8 cellular contexts compared by ENCODE assay signal in the genomic region with DNA sequence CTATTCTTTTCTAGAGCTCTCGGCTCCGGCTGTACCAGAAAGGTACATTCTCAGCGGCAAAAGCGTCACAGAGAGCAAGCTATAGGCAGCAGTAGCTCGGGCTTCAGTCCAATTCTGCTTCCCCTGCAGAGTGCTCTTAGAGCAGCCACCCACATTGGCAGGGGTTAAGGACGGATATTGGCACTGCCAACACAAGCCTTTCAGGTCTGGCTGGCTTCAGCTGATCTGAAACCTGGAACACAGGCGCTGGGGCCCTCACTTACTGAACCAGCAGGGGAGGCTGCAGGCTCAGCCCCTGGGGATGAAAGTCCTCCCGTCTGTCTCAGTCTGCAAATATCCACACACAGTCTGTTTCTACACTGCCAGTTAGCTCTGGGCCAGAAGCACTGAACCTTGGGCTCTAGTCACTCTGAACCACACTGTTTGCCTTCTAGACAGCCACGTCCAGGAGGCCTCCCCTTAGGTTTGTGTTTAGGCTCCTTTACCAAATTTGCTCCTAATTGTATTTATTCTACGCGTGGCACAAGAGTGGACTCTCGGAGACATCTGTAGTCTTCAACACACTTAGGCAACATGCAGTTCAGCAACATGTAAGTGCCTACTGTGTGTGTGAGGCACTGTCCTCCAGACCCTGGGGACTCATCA. TPM values are rescaled to one million over a fixed set of nuclear protein-coding genes. Genes with fewer than 3 reads are reported as not detected.
DNase-seq lines count a peak whose midpoint lies in the region; ATAC-seq and TF ChIP-seq lines count a peak whose summit lies in the region.

No MANE protein-coding gene starts in this region.

- H3K4me1 ChIP-seq in DOHH2 (ENCODE audit: control insufficient read depth, low read length): peaks cover 16% of the 10 kb centered on the region

- H3K4me3 ChIP-seq in DOHH2 (ENCODE audit: low read length): no peak overlapping the region

- no peaks in the 10 kb centered on the region for H3K9me3 Mint-ChIP-seq in nephron progenitor cell
- no peaks in the 10 kb centered on the region for H3K9me3 Mint-ChIP-seq in activated T-helper 1 cell treated with anti-CD3 and anti-CD28 coated beads, Interleukin-12 subunit alpha, Interleukin-12 subunit beta, Interleukin-2, Interleukin-4 antibody, amounts not matched to agents 30 ng/mL and 10 ng/mL and 1 ng/mL, durations not matched to agents 14 hours and 24 hours and 36 hours

- no peaks in the 10 kb centered on the region for H3K27me3 ChIP-seq in DOHH2 (ENCODE audit: control insufficient read depth, low read length)

- no peaks in the 10 kb centered on the region for H3K36me3 ChIP-seq in DOHH2 (ENCODE audit: control insufficient read depth, low read length)

- ATAC-seq in esophagus mucosa (peak; percentile 93), HG03520 (IDR thresholded peaks at IDR 0.05; ENCODE audit: unreplicated experiment) (no peak)

- 0 out of 2 replicates have a peak, but pooled peaks cover 2% of the 10 kb centered on the region for H3F3A ChIP-seq in DOHH2 (ENCODE audit: control insufficient read depth, insufficient read depth)

- no peaks in the 10 kb centered on the region for H3K9me3 ChIP-seq in DOHH2 (ENCODE audit: control insufficient read depth, insufficient read depth, low read length)

- H3K4me1 Mint-ChIP-seq in nephron progenitor cell: peaks cover 24% of the 10 kb centered on the region
- peaks cover 41% of the 10 kb centered on the region for H3K4me1 Mint-ChIP-seq in activated T-helper 1 cell treated with anti-CD3 and anti-CD28 coated beads, Interleukin-12 subunit alpha, Interleukin-12 subunit beta, Interleukin-2, Interleukin-4 antibody, amounts not matched to agents 30 ng/mL and 10 ng/mL and 1 ng/mL, durations not matched to agents 14 hours and 24 hours and 36 hours (ENCODE audit: low read depth)

- DNase-seq in NCI-H2196 (lab: John Stamatoyannopoulos, UW; ENCODE audit: unreplicated experiment) (peak; percentile 58), nephron progenitor cell (no peak)
- no peak for DNase-seq in activated T-helper 1 cell treated with anti-CD3 and anti-CD28 coated beads, Interleukin-12 subunit alpha, Interleukin-12 subunit beta, Interleukin-2, Interleukin-4 antibody, amounts not matched to agents 30 ng/mL and 10 ng/mL and 1 ng/mL, durations not matched to agents 14 hours and 24 hours and 36 hours (ENCODE audit: low spot score)
- DNase-seq in stimulated activated CD4-positive, alpha-beta T cell treated with anti-CD3 and anti-CD28 coated beads, Interleukin-4, amount 100 ng/mL, for 4 hours: no peak
- DNase-seq in NK-92 treated with Interleukin-12 subunit alpha and Interleukin-12 subunit beta, amount 100 ng/mL, for 24 hours (lab: John Stamatoyannopoulos, UW): no peak

- H3K27me3 Mint-ChIP-seq in nephron progenitor cell (ENCODE audit: low read depth, poor library complexity): peaks cover 3% of the 10 kb centered on the region
- H3K27me3 Mint-ChIP-seq in activated T-helper 1 cell treated with anti-CD3 and anti-CD28 coated beads, Interleukin-12 subunit alpha, Interleukin-12 subunit beta, Interleukin-2, Interleukin-4 antibody, amounts not matched to agents 30 ng/mL and 10 ng/mL and 1 ng/mL, durations not matched to agents 14 hours and 24 hours and 36 hours (ENCODE audit: insufficient read depth): no peaks in the 10 kb centered on the region

- H3K9me2 ChIP-seq in DOHH2 (replicated peaks; ENCODE audit: control insufficient read depth, low read length): no peaks in the 10 kb centered on the region

- no peak overlapping the region for H3K27ac ChIP-seq in DOHH2 (ENCODE audit: low read depth, low read length)

- H3K79me2 ChIP-seq in DOHH2 (ENCODE audit: control insufficient read depth, low read length): no peaks in the 10 kb centered on the region

- peaks cover 28% of the 10 kb centered on the region for H3K36me3 Mint-ChIP-seq in nephron progenitor cell (ENCODE audit: low read depth)
- peaks cover 9% of the 10 kb centered on the region for H3K36me3 Mint-ChIP-seq in activated T-helper 1 cell treated with anti-CD3 and anti-CD28 coated beads, Interleukin-12 subunit alpha, Interleukin-12 subunit beta, Interleukin-2, Interleukin-4 antibody, amounts not matched to agents 30 ng/mL and 10 ng/mL and 1 ng/mL, durations not matched to agents 14 hours and 24 hours and 36 hours (ENCODE audit: low read depth)

- no peaks in the 10 kb centered on the region for H4K20me1 ChIP-seq in DOHH2 (ENCODE audit: control insufficient read depth, insufficient read depth, low read depth, low read length)

- peak overlapping the region; percentile 33 for H3K27ac Mint-ChIP-seq in nephron progenitor cell
- no peak overlapping the region for H3K27ac Mint-ChIP-seq in activated T-helper 1 cell treated with anti-CD3 and anti-CD28 coated beads, Interleukin-12 subunit alpha, Interleukin-12 subunit beta, Interleukin-2, Interleukin-4 antibody, amounts not matched to agents 30 ng/mL and 10 ng/mL and 1 ng/mL, durations not matched to agents 14 hours and 24 hours and 36 hours

- H3K4me2 ChIP-seq in DOHH2 (ENCODE audit: low read length): no peak overlapping the region

- TF ChIP-seq CTCF in DOHH2 (IDR thresholded peaks at IDR 0.05; ENCODE audit: low read depth, low read length, poor library complexity, severe bottlenecking) (peak; percentile 11), nephron progenitor cell (IDR thresholded peaks at IDR 0.05) (no peak)

- no peak overlapping the region for H3K4me3 Mint-ChIP-seq in nephron progenitor cell
- no peak overlapping the region for H3K4me3 Mint-ChIP-seq in activated T-helper 1 cell treated with anti-CD3 and anti-CD28 coated beads, Interleukin-12 subunit alpha, Interleukin-12 subunit beta, Interleukin-2, Interleukin-4 antibody, amounts not matched to agents 30 ng/mL and 10 ng/mL and 1 ng/mL, durations not matched to agents 14 hours and 24 hours and 36 hours

- intact Hi-C loops in activated T-helper 1 cell treated with anti-CD3 and anti-CD28 coated beads, Interleukin-12 subunit alpha, Interleukin-12 subunit beta, Interleukin-2, Interleukin-4 antibody, amounts not matched to agents 30 ng/mL and 10 ng/mL and 1 ng/mL, durations not matched to agents 14 hours and 24 hours and 36 hours (cut with micrococcal nuclease): no loop called here

RNA-seq across cellular contexts. Expression of gene HIC1, which starts 40.1 kb away (rescaled TPM):
- total RNA-seq in esophagus mucosa: 2.3 TPM
- 45.6 and 47.0 TPM in 2 replicates for total RNA-seq in activated T-helper 1 cell treated with anti-CD3 and anti-CD28 coated beads, Interleukin-12 subunit alpha, Interleukin-12 subunit beta, Interleukin-2, Interleukin-4 antibody, amounts not matched to agents 30 ng/mL and 10 ng/mL and 1 ng/mL, durations not matched to agents 14 hours and 24 hours and 36 hours

RNA-seq across cellular contexts. Expression of gene OVCA2, which starts 53.2 kb away (rescaled TPM):
- 32.3 TPM for total RNA-seq in esophagus mucosa
- total RNA-seq in activated T-helper 1 cell treated with anti-CD3 and anti-CD28 coated beads, Interleukin-12 subunit alpha, Interleukin-12 subunit beta, Interleukin-2, Interleukin-4 antibody, amounts not matched to agents 30 ng/mL and 10 ng/mL and 1 ng/mL, durations not matched to agents 14 hours and 24 hours and 36 hours: 43.9 and 44.0 TPM in 2 replicates

Comparison
In these comparisons a context has a peak if more than half of its experiments do, and no peak if none do; other contexts are left out.
1. RNA of gene HIC1, which starts 40.1 kb away (total RNA-seq): 45.6 to 47.0 TPM in activated T-helper 1 cell treated with anti-CD3 and anti-CD28 coated beads, Interleukin-12 subunit alpha, Interleukin-12 subunit beta, Interleukin-2, Interleukin-4 antibody, amounts not matched to agents 30 ng/mL and 10 ng/mL and 1 ng/mL, durations not matched to agents 14 hours and 24 hours and 36 hours; 2.3 TPM in esophagus mucosa (single experiment); every median in the first group is over 10 times any median in the second.